In genomic region chr5:156208271-156208670, GRCh38 we compare ENCODE assay signal across 17 cellular contexts.
DNase-seq lines count a peak whose midpoint lies in the region; ATAC-seq and TF ChIP-seq lines count a peak whose summit lies in the region.
"Had no signal": no experiment of that assay in that cellular context is flagged by ENCODE, and none has a peak within 500 bp of the region (broad histone marks: within the 10 kb centered on the region; RNA-seq: fewer than 3 reads in every experiment).

No MANE protein-coding gene starts in this region.

- H3K36me3 ChIP-seq in GM23338 (ENCODE audit: insufficient read depth) (no peaks in the 10 kb centered on the region), hepatocyte (replicated peaks; ENCODE audit: insufficient read depth, low read depth) (no peaks in the 10 kb centered on the region)
- H3K36me3 ChIP-seq: breast epithelium, neutrophil, tibial nerve had no signal

- H3K4me3 ChIP-seq in GM23338 (no peak overlapping the region), hepatocyte (no peak overlapping the region)
- H3K4me3 ChIP-seq: breast epithelium, tibial nerve had no signal

- H3K27me3 ChIP-seq in GM23338 (ENCODE audit: insufficient read depth) (no peaks in the 10 kb centered on the region), hepatocyte (no peaks in the 10 kb centered on the region)
- H3K27me3 ChIP-seq: breast epithelium, neutrophil, tibial nerve had no signal

- H3F3A ChIP-seq in GM23338 (replicated peaks; ENCODE audit: low read depth) = no peaks in the 10 kb centered on the region

- H3K4me1 Mint-ChIP-seq in GM23338 = no peaks in the 10 kb centered on the region
- H3K4me1 Mint-ChIP-seq: activated naive CD4-positive, alpha-beta T cell treated with anti-CD3 and anti-CD28 coated beads, Interleukin-2, amount 10 ng/mL, durations not matched to agents 7 days and 5 days; stimulated activated effector memory CD8-positive, alpha-beta T cell treated with anti-CD3 and anti-CD28 coated beads, Interleukin-12 subunit alpha, Interleukin-12 subunit beta, amount 100 ng/mL, for 72 hours had no signal

- H3K27me3 Mint-ChIP-seq in GM23338 (ENCODE audit: insufficient read depth, low read depth, poor library complexity) = peaks cover 4% of the 10 kb centered on the region
- H3K27me3 Mint-ChIP-seq: activated naive CD4-positive, alpha-beta T cell treated with anti-CD3 and anti-CD28 coated beads, Interleukin-2, amount 10 ng/mL, durations not matched to agents 7 days and 5 days had no signal

- H3K4me1 ChIP-seq in GM23338 (ENCODE audit: insufficient read depth) (no peaks in the 10 kb centered on the region), hepatocyte (ENCODE audit: insufficient read depth) (no peaks in the 10 kb centered on the region)
- H3K4me1 ChIP-seq: breast epithelium, tibial nerve had no signal

- H3K79me2 ChIP-seq in GM23338 (replicated peaks; ENCODE audit: insufficient read depth) (no peaks in the 10 kb centered on the region), hepatocyte (no peaks in the 10 kb centered on the region)

- H3K27ac ChIP-seq in GM23338 (ENCODE audit: low read depth) (no peak overlapping the region), hepatocyte (no peak overlapping the region)
- H3K27ac ChIP-seq: breast epithelium, neutrophil, tibial nerve had no signal

- no peak overlapping the region for H3K27ac Mint-ChIP-seq in GM23338
- H3K27ac Mint-ChIP-seq: activated naive CD4-positive, alpha-beta T cell treated with anti-CD3 and anti-CD28 coated beads, Interleukin-2, amount 10 ng/mL, durations not matched to agents 7 days and 5 days; stimulated activated effector memory CD8-positive, alpha-beta T cell treated with anti-CD3 and anti-CD28 coated beads, Interleukin-12 subunit alpha, Interleukin-12 subunit beta, amount 100 ng/mL, for 72 hours had no signal

- DNase-seq in A172 (ENCODE audit: low spot score) (peak; percentile 34), GM23338 (ENCODE audit: low spot score) (peak; percentile 64), RKO (ENCODE audit: low spot score) (peak; percentile 34), hepatocyte (ENCODE audit: low spot score) (peak; percentile 35), NCI-H2171 (lab: John Stamatoyannopoulos, UW) (no peak), GDM1 (lab: John Stamatoyannopoulos, UW) (no peak), NCI-H2196 (lab: John Stamatoyannopoulos, UW; ENCODE audit: unreplicated experiment) (no peak)
- no peak for DNase-seq in activated naive CD4-positive, alpha-beta T cell (lab: John Stamatoyannopoulos, UW)
- DNase-seq: activated CD4-positive, CD25-positive, alpha-beta regulatory T cell; activated naive CD4-positive, alpha-beta T cell treated with anti-CD3 and anti-CD28 coated beads, Interleukin-2, amount 10 ng/mL, durations not matched to agents 7 days and 5 days; Calu3; NCI-H1436; NCI-H510A had no signal

- H2AFZ ChIP-seq in GM23338 (no peak overlapping the region), hepatocyte (no peak overlapping the region)

- H4K20me1 ChIP-seq in GM23338 (replicated peaks; ENCODE audit: insufficient read depth) (no peaks in the 10 kb centered on the region), hepatocyte (ENCODE audit: insufficient read depth, poor library complexity, severe bottlenecking) (no peaks in the 10 kb centered on the region)

- H3K9me2 ChIP-seq in GM23338 (ENCODE audit: insufficient read depth) (no peaks in the 10 kb centered on the region), hepatocyte (replicated peaks; ENCODE audit: insufficient read depth) (no peaks in the 10 kb centered on the region)

- H3K9me3 ChIP-seq in hepatocyte (ENCODE audit: low read depth) = no peaks in the 10 kb centered on the region
- H3K9me3 ChIP-seq: neutrophil had no signal

- H3K4me3 Mint-ChIP-seq in GM23338 = no peak overlapping the region
- H3K4me3 Mint-ChIP-seq: activated naive CD4-positive, alpha-beta T cell treated with anti-CD3 and anti-CD28 coated beads, Interleukin-2, amount 10 ng/mL, durations not matched to agents 7 days and 5 days; stimulated activated effector memory CD8-positive, alpha-beta T cell treated with anti-CD3 and anti-CD28 coated beads, Interleukin-12 subunit alpha, Interleukin-12 subunit beta, amount 100 ng/mL, for 72 hours had no signal

- no peak overlapping the region for H3K4me2 ChIP-seq in GM23338
- H3K4me2 ChIP-seq in hepatocyte = no peak overlapping the region

- H3K9me3 Mint-ChIP-seq in GM23338 = no peaks in the 10 kb centered on the region
- H3K9me3 Mint-ChIP-seq: activated naive CD4-positive, alpha-beta T cell treated with anti-CD3 and anti-CD28 coated beads, Interleukin-2, amount 10 ng/mL, durations not matched to agents 7 days and 5 days had no signal

- TF ChIP-seq CTCF in GM23338 (conservative IDR thresholded peaks at IDR 0.05; ENCODE audit: low read depth in 2 of 2) (no peak), hepatocyte (IDR thresholded peaks at IDR 0.05; ENCODE audit: poor library complexity) (no peak)

- no peak for ATAC-seq in GM23338
- ATAC-seq: stimulated activated effector memory CD8-positive, alpha-beta T cell treated with anti-CD3 and anti-CD28 coated beads, Interleukin-12 subunit alpha, Interleukin-12 subunit beta, amount 100 ng/mL, for 72 hours had no signal

- no peaks in the 10 kb centered on the region for H3K36me3 Mint-ChIP-seq in GM23338 (ENCODE audit: low read depth)
- H3K36me3 Mint-ChIP-seq: activated naive CD4-positive, alpha-beta T cell treated with anti-CD3 and anti-CD28 coated beads, Interleukin-2, amount 10 ng/mL, durations not matched to agents 7 days and 5 days; stimulated activated effector memory CD8-positive, alpha-beta T cell treated with anti-CD3 and anti-CD28 coated beads, Interleukin-12 subunit alpha, Interleukin-12 subunit beta, amount 100 ng/mL, for 72 hours had no signal

TF ChIP-seq in GM23338, 12 proteins besides CTCF, POLR2A, EP300 and RAD21:
- TF ChIP-seq EZH2 (IDR thresholded peaks at IDR 0.05; ENCODE audit: low read depth, unreplicated experiment) = no peak
- TF ChIP-seq ZNF114 (CRISPR knock-in tag; IDR thresholded peaks at IDR 0.05) = no peak
- peak; percentile 80 for TF ChIP-seq REST (IDR thresholded peaks at IDR 0.05; ENCODE audit: unreplicated experiment)

Comparison
In these comparisons a context has a peak if more than half of its experiments do, and no peak if none do; other contexts are left out.
1. DNase-seq: peak in A172 (single experiment), GM23338 (single experiment), RKO (single experiment) and hepatocyte (single experiment); none in activated naive CD4-positive, alpha-beta T cell (0 of 4), NCI-H2171 (single experiment), GDM1 (single experiment) and NCI-H2196 (single experiment).